21 cellular contexts compared by ENCODE assay signal in the genomic region with DNA sequence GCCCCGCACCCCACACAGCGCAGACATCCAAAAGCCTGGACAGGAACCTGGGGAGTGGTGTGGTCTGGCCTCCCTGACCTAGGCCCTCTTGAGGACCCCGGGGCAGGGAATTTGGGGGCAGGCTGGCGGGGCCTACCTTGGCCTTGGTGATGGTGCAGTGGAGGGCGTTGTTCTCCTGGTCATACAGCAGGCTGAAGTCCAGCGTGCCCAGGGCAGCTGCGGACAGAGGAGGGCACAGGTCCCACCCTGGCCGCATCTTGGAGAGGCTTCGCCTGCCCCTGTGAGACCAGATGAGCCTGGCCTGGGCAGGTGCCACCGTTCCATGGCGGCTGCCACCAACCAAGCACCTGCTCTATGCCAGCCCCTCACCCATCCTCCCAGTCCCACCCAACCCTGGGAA. TPM values are rescaled to one million over a fixed set of nuclear protein-coding genes. Genes with fewer than 3 reads are reported as not detected.
DNase-seq lines count a peak whose midpoint lies in the region; ATAC-seq and TF ChIP-seq lines count a peak whose summit lies in the region.
"Had no signal": no experiment of that assay in that cellular context is flagged by ENCODE, and none has a peak within 500 bp of the region (broad histone marks: within the 10 kb centered on the region; RNA-seq: fewer than 3 reads in every experiment).

No MANE protein-coding gene starts in this region.

- H3K4me3 Mint-ChIP-seq in activated naive CD8-positive, alpha-beta T cell treated with anti-CD3 and anti-CD28 coated beads, Interleukin-2, amount 50 U/mL, for 24 hours: no peak overlapping the region
- no peak overlapping the region for H3K4me3 Mint-ChIP-seq in activated naive CD8-positive, alpha-beta T cell treated with anti-CD3 and anti-CD28 coated beads for 36 hours
- H3K4me3 Mint-ChIP-seq in neural progenitor cell: no peak overlapping the region
- H3K4me3 Mint-ChIP-seq: B cell; CD14-positive monocyte; CD4-positive, alpha-beta memory T cell had no signal

- no peak overlapping the region for H2AFZ ChIP-seq in neural progenitor cell (replicated peaks)

- peaks cover 2% of the 10 kb centered on the region for H3K4me1 Mint-ChIP-seq in activated naive CD8-positive, alpha-beta T cell treated with anti-CD3 and anti-CD28 coated beads, Interleukin-2, amount 50 U/mL, for 24 hours
- H3K4me1 Mint-ChIP-seq in activated naive CD8-positive, alpha-beta T cell treated with anti-CD3 and anti-CD28 coated beads for 36 hours: peaks cover 7% of the 10 kb centered on the region
- peaks cover 2% of the 10 kb centered on the region for H3K4me1 Mint-ChIP-seq in neural progenitor cell
- H3K4me1 Mint-ChIP-seq: B cell; CD14-positive monocyte; CD4-positive, alpha-beta memory T cell had no signal

- H3K4me2 ChIP-seq in BLaER1 (peak overlapping the region; percentile 51), neural progenitor cell (no peak overlapping the region)

- H3K27ac ChIP-seq in BLaER1 (no peak overlapping the region), neural progenitor cell (no peak overlapping the region), right atrium auricular region (no peak overlapping the region)
- H3K27ac ChIP-seq: 22Rv1; BLaER1 treated with 17β-estradiol and CSF1 and Interleukin-3, amounts not matched to agents 10 nM and 100 nM had no signal

- no peak overlapping the region for H3K27ac Mint-ChIP-seq in activated naive CD8-positive, alpha-beta T cell treated with anti-CD3 and anti-CD28 coated beads, Interleukin-2, amount 50 U/mL, for 24 hours
- no peak overlapping the region for H3K27ac Mint-ChIP-seq in activated naive CD8-positive, alpha-beta T cell treated with anti-CD3 and anti-CD28 coated beads for 36 hours
- peak overlapping the region; percentile 50 for H3K27ac Mint-ChIP-seq in neural progenitor cell
- H3K27ac Mint-ChIP-seq: B cell; CD14-positive monocyte; CD4-positive, alpha-beta memory T cell had no signal

- H3K4me3 ChIP-seq in BLaER1 (no peak overlapping the region), neural progenitor cell (no peak overlapping the region), right atrium auricular region (no peak overlapping the region)
- H3K4me3 ChIP-seq: BLaER1 treated with 17β-estradiol and CSF1 and Interleukin-3, amounts not matched to agents 10 nM and 100 nM had no signal

- H3K9me3 ChIP-seq in BLaER1: no peaks in the 10 kb centered on the region
- H3K9me3 ChIP-seq in neural progenitor cell (ENCODE audit: low read depth): no peaks in the 10 kb centered on the region
- no peaks in the 10 kb centered on the region for H3K9me3 ChIP-seq in right atrium auricular region
- H3K9me3 ChIP-seq: BLaER1 treated with 17β-estradiol and CSF1 and Interleukin-3, amounts not matched to agents 10 nM and 100 nM had no signal

- H4K20me1 ChIP-seq in BLaER1 (no peaks in the 10 kb centered on the region), neural progenitor cell (ENCODE audit: low read depth) (no peaks in the 10 kb centered on the region)
- H4K20me1 ChIP-seq: BLaER1 treated with 17β-estradiol and CSF1 and Interleukin-3, amounts not matched to agents 10 nM and 100 nM had no signal

- no peak for DNase-seq in activated naive CD8-positive, alpha-beta T cell treated with anti-CD3 and anti-CD28 coated beads, Interleukin-2, amount 50 U/mL, for 24 hours
- no peak for DNase-seq in activated naive CD8-positive, alpha-beta T cell treated with anti-CD3 and anti-CD28 coated beads for 36 hours
- no peak for DNase-seq in neural progenitor cell (ENCODE audit: low spot score)
- DNase-seq in NCI-H510A treated with DMSO at 0.1 percent for 48 hours (lab: John Stamatoyannopoulos, UW): no peak
- no peak for DNase-seq in right atrium auricular region (ENCODE audit: low spot score)
- DNase-seq: Calu3; CD4-positive, alpha-beta memory T cell; COR-L47; DMS53; DMS79 treated with DMSO at 0.1 percent for 48 hours; GF-D8; GOT3; H7; HCEC 1CT had no signal

- H3K36me3 ChIP-seq in BLaER1: no peaks in the 10 kb centered on the region
- no peaks in the 10 kb centered on the region for H3K36me3 ChIP-seq in neural progenitor cell
- no peaks in the 10 kb centered on the region for H3K36me3 ChIP-seq in right atrium auricular region
- H3K36me3 ChIP-seq: BLaER1 treated with 17β-estradiol and CSF1 and Interleukin-3, amounts not matched to agents 10 nM and 100 nM had no signal

- H3F3A ChIP-seq in neural progenitor cell (ENCODE audit: low read depth): no peaks in the 10 kb centered on the region

- no peaks in the 10 kb centered on the region for H3K36me3 Mint-ChIP-seq in activated naive CD8-positive, alpha-beta T cell treated with anti-CD3 and anti-CD28 coated beads, Interleukin-2, amount 50 U/mL, for 24 hours (ENCODE audit: low read depth)
- H3K36me3 Mint-ChIP-seq in activated naive CD8-positive, alpha-beta T cell treated with anti-CD3 and anti-CD28 coated beads for 36 hours: no peaks in the 10 kb centered on the region
- no peaks in the 10 kb centered on the region for H3K36me3 Mint-ChIP-seq in neural progenitor cell
- H3K36me3 Mint-ChIP-seq: CD14-positive monocyte; CD4-positive, alpha-beta memory T cell had no signal

- no peak overlapping the region for H3K9ac ChIP-seq in BLaER1
- no peak overlapping the region for H3K9ac ChIP-seq in neural progenitor cell
- H3K9ac ChIP-seq: BLaER1 treated with 17β-estradiol and CSF1 and Interleukin-3, amounts not matched to agents 10 nM and 100 nM had no signal

- ATAC-seq in activated naive CD8-positive, alpha-beta T cell treated with anti-CD3 and anti-CD28 coated beads, Interleukin-2, amount 50 U/mL, for 24 hours: peak; percentile 15

- H3K4me1 ChIP-seq in BLaER1 (peaks cover 30% of the 10 kb centered on the region), neural progenitor cell (no peaks in the 10 kb centered on the region), right atrium auricular region (no peaks in the 10 kb centered on the region)

- no peak for TF ChIP-seq CTCF in neural progenitor cell (IDR thresholded peaks at IDR 0.05)
- TF ChIP-seq CTCF in right atrium auricular region (IDR thresholded peaks at IDR 0.05): no peak

- H3K27me3 ChIP-seq in BLaER1 (no peaks in the 10 kb centered on the region), neural progenitor cell (peaks cover 9% of the 10 kb centered on the region), right atrium auricular region (no peaks in the 10 kb centered on the region)
- H3K27me3 ChIP-seq: BLaER1 treated with 17β-estradiol and CSF1 and Interleukin-3, amounts not matched to agents 10 nM and 100 nM had no signal

- H3K79me2 ChIP-seq in neural progenitor cell (ENCODE audit: low read depth): no peaks in the 10 kb centered on the region

- H3K9me3 Mint-ChIP-seq in activated naive CD8-positive, alpha-beta T cell treated with anti-CD3 and anti-CD28 coated beads, Interleukin-2, amount 50 U/mL, for 24 hours: no peaks in the 10 kb centered on the region
- no peaks in the 10 kb centered on the region for H3K9me3 Mint-ChIP-seq in activated naive CD8-positive, alpha-beta T cell treated with anti-CD3 and anti-CD28 coated beads for 36 hours
- peaks cover 4% of the 10 kb centered on the region for H3K9me3 Mint-ChIP-seq in neural progenitor cell
- H3K9me3 Mint-ChIP-seq: CD4-positive, alpha-beta memory T cell had no signal

- H3K27me3 Mint-ChIP-seq in activated naive CD8-positive, alpha-beta T cell treated with anti-CD3 and anti-CD28 coated beads, Interleukin-2, amount 50 U/mL, for 24 hours: peaks cover 7% of the 10 kb centered on the region
- H3K27me3 Mint-ChIP-seq in activated naive CD8-positive, alpha-beta T cell treated with anti-CD3 and anti-CD28 coated beads for 36 hours: peaks cover 7% of the 10 kb centered on the region
- H3K27me3 Mint-ChIP-seq in neural progenitor cell (ENCODE audit: insufficient read depth, low read depth): peaks cover 10% of the 10 kb centered on the region

RNA-seq across cellular contexts. Expression of gene DOC2B, which starts 9.0 kb away (rescaled TPM):
- under 1 TPM; 0.06 to 0.08 TPM for total RNA-seq in activated naive CD8-positive, alpha-beta T cell treated with anti-CD3 and anti-CD28 coated beads for 36 hours
- total RNA-seq in neural progenitor cell (ENCODE audit: low replicate concordance) (0.31 and 0.34 TPM in 2 replicates), right atrium auricular region (1 to 10 TPM; 2.4 to 2.6 TPM)
- total RNA-seq: B cell, G401 had no signal

RNA-seq across cellular contexts. Expression of gene SCGB1C2, which starts 35.0 kb away (rescaled TPM):
- total RNA-seq in activated naive CD8-positive, alpha-beta T cell treated with anti-CD3 and anti-CD28 coated beads for 36 hours: not detected
- total RNA-seq in neural progenitor cell (ENCODE audit: low replicate concordance): not detected in 2 replicates
- not detected for total RNA-seq in right atrium auricular region
- total RNA-seq: B cell; Calu3; CD4-positive, alpha-beta memory T cell; Daoy; G401; H7 had no signal
